ENCODE assay signal across 15 cellular contexts in genomic region chr2:239954166-239955085, GRCh38.
DNase-seq lines count a peak whose midpoint lies in the region; ATAC-seq, FAIRE-seq and TF ChIP-seq lines count a peak whose summit lies in the region.
"Had no signal": no experiment of that assay in that cellular context is flagged by ENCODE, and none has a peak within 500 bp of the region (broad histone marks: within the 10 kb centered on the region; RNA-seq: fewer than 3 reads in every experiment).

No MANE protein-coding gene starts in this region.

- no peak for DNase-seq in GM12878 (ENCODE audit: low read depth, low spot score)
- DNase-seq in foreskin fibroblast = peak; percentile 14 to 49
- peak; percentile 30 for DNase-seq in pons (ENCODE audit: low spot score)
- no peak for DNase-seq in NCI-H226
- no peak for DNase-seq in omental fat pad (ENCODE audit: low spot score)
- no peak for DNase-seq in superior temporal gyrus (ENCODE audit: extremely low spot score)
- DNase-seq in DMS53 treated with DMSO at 0.1 percent for 48 hours (lab: John Stamatoyannopoulos, UW; ENCODE audit: unreplicated experiment) = no peak
- DNase-seq: ACHN; activated CD8-positive, alpha-beta T cell treated with anti-CD3 and anti-CD28 coated beads, Interleukin-2, amount 10 ng/mL, durations not matched to agents 7 days and 5 days; activated gamma-delta T cell; NCI-H1436; NCI-H69; upper lobe of right lung had no signal

- H3K79me2 ChIP-seq in GM12878 (ENCODE audit: control insufficient read depth, insufficient read depth, low read length) = no peaks in the 10 kb centered on the region

- peak overlapping the region; percentile 61; the same call in 1 of the 2 replicates for H3K4me2 ChIP-seq in BLaER1
- H3K4me2 ChIP-seq in GM12878 (ENCODE audit: control insufficient read depth, insufficient read depth) = no peak overlapping the region

- 95% methylated on average over 20 of the region's 20 CpGs for WGBS in GM12878 (ENCODE audit: insufficient coverage, insufficient replicate concordance, low lambda C conversion rate, missing lambda C conversion rate)

- POLR2A ChIA-PET in GM12878 (lab: Charles Lee) = no interaction called here

- no peak for TF ChIP-seq EP300 in GM12878 (IDR thresholded peaks at IDR 0.05; ENCODE audit: borderline replicate concordance in 1 of 2, control insufficient read depth in 1 of 2, low read depth in 2 of 2, low read length in 2 of 2)

- CTCF ChIA-PET in GM12878 (lab: Yijun Ruan, JAX) = interaction anchor here (2.1 kb wide), 1 partner anchor 38 kb away, joined by 8 read pairs; no protein-coding TSS in a partner anchor

- SMC1A ChIA-PET in GM12878 (lab: Charles Lee; ENCODE audit: uncharacterized antibody, unreplicated experiment) = no interaction called here

- intact Hi-C loops in GM12878 (cut with micrococcal nuclease; ENCODE audit: unreplicated experiment) = no loop called here

- no peak overlapping the region for H3K4me3 ChIP-seq in BLaER1
- H3K4me3 ChIP-seq in GM12878 = no peak overlapping the region
- no peak overlapping the region for H3K4me3 ChIP-seq in foreskin fibroblast (ENCODE audit: low read depth in 1 of 2, low read length in 2 of 2)
- H3K4me3 ChIP-seq: upper lobe of right lung had no signal

- TF ChIP-seq POLR2A in GM12878 (IDR thresholded peaks at IDR 0.05; ENCODE audit: low read depth, low read length) = no peak

- ATAC-seq in GM12878 (no peak), omental fat pad (ENCODE audit: low FRiP score) (no peak)
- ATAC-seq: activated CD8-positive, alpha-beta T cell treated with anti-CD3 and anti-CD28 coated beads, Interleukin-2, amount 10 ng/mL, durations not matched to agents 7 days and 5 days; upper lobe of right lung had no signal

- peaks cover 33% of the 10 kb centered on the region for H3K36me3 ChIP-seq in BLaER1
- H3K36me3 ChIP-seq in GM12878 (ENCODE audit: control insufficient read depth in 2 of 2, insufficient read depth in 2 of 2, low read length in 1 of 2) = no peaks in the 10 kb centered on the region; a peak in 3 of 4 replicates
- H3K36me3 ChIP-seq: upper lobe of right lung had no signal

- TF ChIP-seq CTCF in GM12878 (IDR thresholded peaks at IDR 0.05 in 2 of 3, conservative IDR thresholded peaks at IDR 0.05 in 1 of 3; ENCODE audit: control insufficient read depth in 2 of 3, extremely low read depth in 1 of 3, insufficient read depth in 1 of 3, low read depth in 3 of 3, low read length in 3 of 3) (no peak), foreskin fibroblast (IDR thresholded peaks at IDR 0.05; ENCODE audit: low read depth, low read length) (no peak), omental fat pad (IDR thresholded peaks at IDR 0.05) (no peak)

- no peak for TF ChIP-seq RAD21 in GM12878 (IDR thresholded peaks at IDR 0.05; ENCODE audit: insufficient read depth, low read depth, low read length)

- H3K4me1 ChIP-seq in BLaER1 (peaks cover 76% of the 10 kb centered on the region), GM12878 (ENCODE audit: control insufficient read depth, insufficient read depth, low read length) (no peaks in the 10 kb centered on the region)

- H3K9me3 ChIP-seq in BLaER1 (no peaks in the 10 kb centered on the region), GM12878 (replicated peaks; ENCODE audit: control insufficient read depth, insufficient read depth, low read length) (no peaks in the 10 kb centered on the region)
- H3K9me3 ChIP-seq: neutrophil, upper lobe of right lung had no signal

- in situ Hi-C loops in GM12878 (cut with MboI) = no loop called here

- no peak overlapping the region for H3K9ac ChIP-seq in BLaER1
- no peak overlapping the region for H3K9ac ChIP-seq in GM12878 (ENCODE audit: control insufficient read depth, insufficient read depth, low read length)

- H3K27ac ChIP-seq in BLaER1 = peak overlapping the region; percentile 97
- H3K27ac ChIP-seq in GM12878 (ENCODE audit: control insufficient read depth, insufficient read depth) = no peak overlapping the region
- H3K27ac ChIP-seq: neutrophil, upper lobe of right lung had no signal

- no peak for FAIRE-seq in GM12878 (lab: Jason Lieb, UNC)

- H4K20me1 ChIP-seq in BLaER1 = no peaks in the 10 kb centered on the region
- no peaks in the 10 kb centered on the region; the same call in 1 of the 2 replicates for H4K20me1 ChIP-seq in GM12878 (ENCODE audit: control insufficient read depth, insufficient read depth)

- H3K27me3 ChIP-seq in BLaER1 (no peaks in the 10 kb centered on the region), GM12878 (replicated peaks in 1 of 2; ENCODE audit: control insufficient read depth in 2 of 2, insufficient read depth in 2 of 2, low read length in 1 of 2) (no peaks in the 10 kb centered on the region)
- H3K27me3 ChIP-seq: neutrophil, upper lobe of right lung had no signal

- RAD21 ChIA-PET in GM12878 (lab: Charles Lee; ENCODE audit: unreplicated experiment) = no interaction called here

- no peak overlapping the region for H2AFZ ChIP-seq in GM12878 (ENCODE audit: control insufficient read depth, low read depth, low read length)

- BruUV-seq in GM12878 (replicated peaks; lab: Mats Ljungman, UMichigan) = TSS peak; percentile 41

TF ChIP-seq in GM12878, 131 proteins besides CTCF, POLR2A, EP300 and RAD21 (continues in another document):
- no peak for TF ChIP-seq YY1 (IDR thresholded peaks at IDR 0.05; ENCODE audit: low read depth, low read length)
- TF ChIP-seq ZBTB4 (CRISPR knock-in tag; IDR thresholded peaks at IDR 0.05) = no peak
- TF ChIP-seq EED (IDR thresholded peaks at IDR 0.05; ENCODE audit: low read depth) = no peak
- TF ChIP-seq ZBTB33 (IDR thresholded peaks at IDR 0.05) = no peak
- no peak for TF ChIP-seq ZZZ3 (IDR thresholded peaks at IDR 0.05; ENCODE audit: control insufficient read depth, insufficient read length, low read depth)
- no peak for TF ChIP-seq TARDBP (IDR thresholded peaks at IDR 0.05; ENCODE audit: borderline replicate concordance)
- TF ChIP-seq KAT2A (conservative IDR thresholded peaks at IDR 0.05; ENCODE audit: control insufficient read depth, low read depth, low read length) = no peak
- no peak for TF ChIP-seq RFX5 (IDR thresholded peaks at IDR 0.05; ENCODE audit: low read depth, low read length)
- TF ChIP-seq RUNX3 (IDR thresholded peaks at IDR 0.05; ENCODE audit: low read length) = no peak
- TF ChIP-seq POLR2AphosphoS5 (IDR thresholded peaks at IDR 0.05; ENCODE audit: low read length) = no peak
- TF ChIP-seq MYB (IDR thresholded peaks at IDR 0.05; ENCODE audit: borderline replicate concordance, low read depth, low read length) = no peak

Comparison
In these comparisons a context has a peak if more than half of its experiments do, and no peak if none do; other contexts are left out.
1. DNase-seq: peak in foreskin fibroblast (2 of 2) and pons (single experiment); none in GM12878 (single experiment), NCI-H226 (single experiment), omental fat pad (single experiment), superior temporal gyrus (single experiment) and DMS53 treated with DMSO at 0.1 percent for 48 hours (single experiment).